13 cellular contexts compared by ENCODE assay signal in the genomic region with DNA sequence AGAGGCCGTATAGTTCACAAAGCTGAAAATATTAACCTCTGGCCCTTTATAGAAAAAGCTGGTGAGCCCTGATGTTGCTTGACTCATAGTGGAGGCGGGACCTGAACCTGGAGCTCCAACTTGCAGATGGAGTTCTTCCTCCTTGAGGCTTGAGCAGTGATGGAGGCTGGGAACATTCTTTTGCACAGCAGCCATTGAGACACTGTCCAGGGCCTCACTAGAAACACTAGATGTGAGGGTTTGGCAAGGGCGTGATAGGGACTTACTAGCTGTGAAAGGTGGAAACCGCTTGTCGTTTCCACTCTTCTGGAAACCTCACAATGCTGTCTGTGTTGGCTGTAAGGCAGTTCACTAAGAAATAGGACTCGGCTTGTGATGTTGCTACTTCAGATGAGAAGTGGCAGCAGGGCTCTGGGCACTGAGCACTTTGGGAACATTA. TPM values are rescaled to one million over a fixed set of nuclear protein-coding genes. Genes with fewer than 3 reads are reported as not detected.
DNase-seq lines count a peak whose midpoint lies in the region; ATAC-seq, FAIRE-seq and TF ChIP-seq lines count a peak whose summit lies in the region.
"Had no signal": no experiment of that assay in that cellular context is flagged by ENCODE, and none has a peak within 500 bp of the region (broad histone marks: within the 10 kb centered on the region; RNA-seq: fewer than 3 reads in every experiment).

No MANE protein-coding gene starts in this region.

- no peak overlapping the region for H3K9ac ChIP-seq in keratinocyte (ENCODE audit: control insufficient read depth, extremely low read depth, insufficient read depth, low read length)

- H3K9me3 Mint-ChIP-seq in Caco-2 (ENCODE audit: unreplicated experiment) (no peaks in the 10 kb centered on the region), Calu3 (ENCODE audit: low read depth, unreplicated experiment) (no peaks in the 10 kb centered on the region)
- H3K9me3 Mint-ChIP-seq: activated naive CD4-positive, alpha-beta T cell treated with anti-CD3 and anti-CD28 coated beads for 36 hours; WTC11 had no signal

- BruUV-seq in Panc1 (replicated peaks; lab: Mats Ljungman, UMichigan) (no TSS peak), Caco-2 (replicated peaks; lab: Mats Ljungman, UMichigan) (no TSS peak), Calu3 (replicated peaks; lab: Mats Ljungman, UMichigan) (no TSS peak)

- H3K4me1 Mint-ChIP-seq in Caco-2 (ENCODE audit: low read depth, unreplicated experiment) (peaks cover 18% of the 10 kb centered on the region), Calu3 (ENCODE audit: low read depth, unreplicated experiment) (peaks cover 31% of the 10 kb centered on the region)

- POLR2A ChIA-PET in Panc1 (lab: Charles Lee): interaction anchor here (0.6 kb wide), 1 partner anchor 127 kb away, joined by 4 read pairs; no protein-coding TSS in a partner anchor
- POLR2A ChIA-PET in Caco-2 (lab: Charles Lee): no interaction called here

- peaks cover 17% of the 10 kb centered on the region for H3K36me3 Mint-ChIP-seq in Caco-2 (ENCODE audit: insufficient read depth, unreplicated experiment)
- H3K36me3 Mint-ChIP-seq in Calu3 (ENCODE audit: insufficient read depth, unreplicated experiment): peaks cover 70% of the 10 kb centered on the region

- no peak overlapping the region for H3K4me3 Mint-ChIP-seq in Caco-2 (ENCODE audit: unreplicated experiment)
- H3K4me3 Mint-ChIP-seq in Calu3 (ENCODE audit: low read depth, unreplicated experiment): no peak overlapping the region
- H3K4me3 Mint-ChIP-seq: activated naive CD4-positive, alpha-beta T cell treated with anti-CD3 and anti-CD28 coated beads for 36 hours; WTC11 had no signal

- H3K27me3 Mint-ChIP-seq in Caco-2 (ENCODE audit: insufficient read depth, unreplicated experiment) (no peaks in the 10 kb centered on the region), Calu3 (ENCODE audit: unreplicated experiment) (no peaks in the 10 kb centered on the region)

- dilution Hi-C loops in keratinocyte (cut with MboI; ENCODE audit: extremely low pct_ligation_motif_present, low sequenced_read_pairs): loop anchor here (5.0 kb wide), 1 partner anchor 78 kb away; no protein-coding TSS in a partner anchor

- TF ChIP-seq CTCF in Panc1 (IDR thresholded peaks at IDR 0.05): no peak
- no peak for TF ChIP-seq CTCF in keratinocyte (optimal IDR thresholded peaks at IDR 0.05 in 1 of 3, IDR thresholded peaks at IDR 0.05 in 1 of 3, conservative IDR thresholded peaks at IDR 0.05 in 1 of 3; ENCODE audit: extremely low read depth in 1 of 3, insufficient read depth in 2 of 3, low read length in 3 of 3)
- TF ChIP-seq CTCF in thyroid gland (IDR thresholded peaks at IDR 0.05): no peak
- TF ChIP-seq CTCF in Caco-2 (IDR thresholded peaks at IDR 0.05; ENCODE audit: insufficient read depth in 1 of 2, low read depth in 1 of 2, low read length in 1 of 2, severe bottlenecking in 1 of 2, unreplicated experiment in 1 of 2): no peak
- TF ChIP-seq CTCF in Calu3 (IDR thresholded peaks at IDR 0.05; ENCODE audit: unreplicated experiment): no peak

- in situ Hi-C loops in Panc1 (cut with HindIII; ENCODE audit: low pct_unique_long_range_greater_than_20kb, low sequenced_read_pairs): no loop called here

- H3K27me3 ChIP-seq in Panc1 (ENCODE audit: control insufficient read depth, insufficient read depth, low read length): no peaks in the 10 kb centered on the region
- H3K27me3 ChIP-seq in keratinocyte (ENCODE audit: control insufficient read depth, extremely low read depth, insufficient read depth, low read length): peaks cover 9% of the 10 kb centered on the region
- no peaks in the 10 kb centered on the region for H3K27me3 ChIP-seq in thyroid gland
- H3K27me3 ChIP-seq in Caco-2 (replicated peaks; ENCODE audit: control insufficient read depth, insufficient read depth, low read length): no peaks in the 10 kb centered on the region

- no peak for DNase-seq in GM19239 (ENCODE audit: insufficient read length, low spot score)
- DNase-seq in Panc1 (ENCODE audit: low read depth, low spot score): no peak
- DNase-seq in keratinocyte (ENCODE audit: low read depth, low spot score): no peak
- peak; percentile 62 to 66 for DNase-seq in thyroid gland
- no peak for DNase-seq in stimulated activated naive CD4-positive, alpha-beta T cell (lab: John Stamatoyannopoulos, UW)
- DNase-seq in Caco-2: no peak
- DNase-seq in Calu3: no peak
- DNase-seq: activated naive CD4-positive, alpha-beta T cell treated with anti-CD3 and anti-CD28 coated beads for 36 hours; kidney glomerular epithelial cell had no signal

- peak overlapping the region; percentile 11; the same call in 1 of the 2 replicates for H3K27ac ChIP-seq in Panc1 (ENCODE audit: low read length)
- no peak overlapping the region for H3K27ac ChIP-seq in keratinocyte (ENCODE audit: control insufficient read depth, insufficient read depth, low read length)
- H3K27ac ChIP-seq in thyroid gland: peak overlapping the region; percentile 58 to 75 (median 68)

- no peaks in the 10 kb centered on the region for H3K9me3 ChIP-seq in Panc1 (ENCODE audit: control insufficient read depth, insufficient read depth, low read depth, low read length)
- H3K9me3 ChIP-seq in keratinocyte (ENCODE audit: control insufficient read depth, low read depth, low read length): no peaks in the 10 kb centered on the region
- no peaks in the 10 kb centered on the region for H3K9me3 ChIP-seq in thyroid gland
- H3K9me3 ChIP-seq in Caco-2: no peaks in the 10 kb centered on the region

- intact Hi-C loops in Panc1 (cut with micrococcal nuclease; ENCODE audit: unreplicated experiment): no loop called here
- intact Hi-C loops in thyroid gland (cut with DNase I): no loop called here
- intact Hi-C loops in Caco-2 (cut with micrococcal nuclease; ENCODE audit: unreplicated experiment): no loop called here
- intact Hi-C loops in Calu3 (cut with micrococcal nuclease; ENCODE audit: unreplicated experiment): no loop called here

- H3K9me1 ChIP-seq in keratinocyte (ENCODE audit: control insufficient read depth, extremely low read depth, insufficient read depth, low read length): no peaks in the 10 kb centered on the region

- H3K36me3 ChIP-seq in Panc1 (ENCODE audit: control insufficient read depth, insufficient read depth, low read length): peaks cover 4% of the 10 kb centered on the region; the same call in 1 of the 2 replicates
- no peaks in the 10 kb centered on the region for H3K36me3 ChIP-seq in keratinocyte (ENCODE audit: control insufficient read depth in 2 of 2, extremely low read depth in 1 of 2, insufficient read depth in 2 of 2, low read length in 2 of 2)
- peaks cover 5 to 9% of the 10 kb centered on the region in 2 donors for H3K36me3 ChIP-seq in thyroid gland
- H3K36me3 ChIP-seq in Caco-2 (ENCODE audit: control insufficient read depth, insufficient read depth, low read length): no peaks in the 10 kb centered on the region

- H3K79me2 ChIP-seq in keratinocyte (ENCODE audit: control insufficient read depth, insufficient read depth, low read length): no peaks in the 10 kb centered on the region

- CTCF ChIA-PET in Panc1 (lab: Charles Lee) (no interaction called here), Caco-2 (lab: Charles Lee) (no interaction called here), Calu3 (lab: Charles Lee) (interaction anchor here (0.6 to 1.4 kb wide), 4 partner anchors 9 to 507 kb away, joined by 3 read pairs; no protein-coding TSS in a partner anchor)

- H2AFZ ChIP-seq in keratinocyte (ENCODE audit: control insufficient read depth, low read length): no peak overlapping the region

- H3K27ac Mint-ChIP-seq in Caco-2 (ENCODE audit: unreplicated experiment): no peak overlapping the region
- H3K27ac Mint-ChIP-seq in Calu3 (ENCODE audit: unreplicated experiment): no peak overlapping the region
- H3K27ac Mint-ChIP-seq: activated naive CD4-positive, alpha-beta T cell treated with anti-CD3 and anti-CD28 coated beads for 36 hours had no signal

- H4K20me1 ChIP-seq in keratinocyte (ENCODE audit: control insufficient read depth, extremely low read depth, insufficient read depth, low read length): no peaks in the 10 kb centered on the region

- TF ChIP-seq POLR2A in thyroid gland (IDR thresholded peaks at IDR 0.05): no peak

- H3K4me3 ChIP-seq in Panc1 (ENCODE audit: low read depth in 2 of 2, low read length in 2 of 2) (no peak overlapping the region), keratinocyte (ENCODE audit: control insufficient read depth in 2 of 3, extremely low read depth in 1 of 3, insufficient read depth in 2 of 3, low read depth in 1 of 3, low read length in 3 of 3) (no peak overlapping the region), thyroid gland (replicated peaks in 1 of 3) (no peak overlapping the region), Caco-2 (ENCODE audit: low read depth, low read length) (no peak overlapping the region)
- H3K4me3 ChIP-seq: skin epidermis had no signal

- 59 to 60% methylated on average over 6 of the region's 6 CpGs for WGBS in thyroid gland, 2 donors

- ATAC-seq in Panc1: no peak
- ATAC-seq in HG03342 (IDR thresholded peaks at IDR 0.05; ENCODE audit: unreplicated experiment): no peak

- H3K4me1 ChIP-seq in Panc1 (ENCODE audit: control insufficient read depth, insufficient read depth, low read length) (peaks cover 53% of the 10 kb centered on the region), keratinocyte (ENCODE audit: control insufficient read depth, extremely low read depth, insufficient read depth, low read length) (no peaks in the 10 kb centered on the region), thyroid gland (peaks cover 35 to 85% of the 10 kb centered on the region in 2 donors), Caco-2 (peaks cover 19% of the 10 kb centered on the region)

- H3K4me2 ChIP-seq in keratinocyte (ENCODE audit: control insufficient read depth, extremely low read depth, insufficient read depth, low read depth, low read length): no peak overlapping the region

- peak; percentile 55 for FAIRE-seq in GM19239 (lab: Jason Lieb, UNC)
- peak; percentile 43 for FAIRE-seq in keratinocyte (lab: Jason Lieb, UNC)
- FAIRE-seq: G401.6 had no signal

RNA-seq across cellular contexts. Expression of gene SMAD6, which starts 12.5 kb away (rescaled TPM):
- 45.9 TPM for total RNA-seq in Panc1 (2021; ENCODE audit: unreplicated experiment)
- polyA plus RNA-seq in Panc1 (2012; ENCODE audit: insufficient read length): 52.1 TPM
- 0.01 to 0.04 TPM (median 0.03 TPM) in 3 replicates for polyA plus RNA-seq in keratinocyte
- not detected for polyA plus RNA-seq in keratinocyte (2011; ENCODE audit: low read depth)
- polyA plus RNA-seq in keratinocyte (2011; cell fraction: cytosol; rRNA removed): not detected in 2 replicates
- 0.06 and 0.07 TPM in 2 replicates for polyA plus RNA-seq in keratinocyte (2011; cell fraction: nucleus; rRNA removed)
- 0.02 and 0.04 TPM in 2 replicates for polyA plus RNA-seq in keratinocyte (2012; ENCODE audit: low replicate concordance)
- polyA minus RNA-seq in keratinocyte: 0.03 TPM in 1 of 3 replicates, not detected in the others
- 3.8 TPM for polyA minus RNA-seq in keratinocyte (2011; cell fraction: cytosol; rRNA and poly(A)+ RNA removed)
- 0.32 and 0.54 TPM in 2 replicates for polyA minus RNA-seq in keratinocyte (2011; cell fraction: nucleus; rRNA and poly(A)+ RNA removed)
- total RNA-seq in thyroid gland: 100 to 1,000 TPM in 1 of 4 donors, 10 to 100 TPM in 3; 59.3 to 118 (median 62.3) TPM
- 8.9 and 10.5 TPM in 2 replicates for total RNA-seq in Caco-2 (2022)
- total RNA-seq in Calu3 (2022): 49.6 and 58.6 TPM in 2 replicates

Comparison
In these comparisons a context has a peak if more than half of its experiments do, and no peak if none do; other contexts are left out.
1. DNase-seq: peak in thyroid gland (2 of 2); none in GM19239 (single experiment), Panc1 (single experiment), keratinocyte (single experiment), stimulated activated naive CD4-positive, alpha-beta T cell (0 of 6), Caco-2 (0 of 2) and Calu3 (single experiment).